Comparison of ENCODE assay signal across 9 cellular contexts in genomic region chr7:132251327-132251659, GRCh38.
DNase-seq lines count a peak whose midpoint lies in the region; ATAC-seq and TF ChIP-seq lines count a peak whose summit lies in the region.
"Had no signal": no experiment of that assay in that cellular context is flagged by ENCODE, and none has a peak within 500 bp of the region (broad histone marks: within the 10 kb centered on the region; RNA-seq: fewer than 3 reads in every experiment).

No MANE protein-coding gene starts in this region.

- H3K27me3 ChIP-seq in mammary epithelial cell (ENCODE audit: insufficient read depth, low read length) (no peaks in the 10 kb centered on the region), left lung (no peaks in the 10 kb centered on the region)

- no peak overlapping the region for H3K4me3 Mint-ChIP-seq in type B pancreatic cell
- no peak overlapping the region for H3K4me3 Mint-ChIP-seq in natural killer cell

- no peak overlapping the region for H3K9ac ChIP-seq in mammary epithelial cell (ENCODE audit: insufficient read depth, low read length)

- no peak overlapping the region for H3K4me3 ChIP-seq in mammary epithelial cell (replicated peaks in 1 of 3; ENCODE audit: insufficient read depth in 1 of 3, low read depth in 2 of 3, low read length in 3 of 3)
- H3K4me3 ChIP-seq in left lung = no peak overlapping the region

- no peak overlapping the region for H3K27ac ChIP-seq in mammary epithelial cell (ENCODE audit: insufficient read depth, low read depth, low read length)
- H3K27ac ChIP-seq in left lung = peak overlapping the region in 1 of 2 donors; percentile 53

- ATAC-seq in left lung (peak; percentile 96), natural killer cell (no peak)

- DNase-seq in NCI-H2081 (lab: John Stamatoyannopoulos, UW) = peak; percentile 15 to 16
- no peak for DNase-seq in NCI-H2081 treated with DMSO at 0.1 percent for 48 hours (lab: John Stamatoyannopoulos, UW)
- peak; percentile 45 for DNase-seq in mammary epithelial cell
- peak; percentile 88 for DNase-seq in left lung
- DNase-seq in type B pancreatic cell (ENCODE audit: extremely low spot score, unreplicated experiment) = no peak
- DNase-seq in natural killer cell = no peak
- DNase-seq in NCI-H1436 (lab: John Stamatoyannopoulos, UW) = no peak
- DNase-seq in 8988T = no peak
- DNase-seq: NCI-H226 had no signal

- H3K9me3 Mint-ChIP-seq in type B pancreatic cell = no peaks in the 10 kb centered on the region
- no peaks in the 10 kb centered on the region for H3K9me3 Mint-ChIP-seq in natural killer cell

- H3K9me3 ChIP-seq in mammary epithelial cell (replicated peaks; ENCODE audit: insufficient read depth, low read length) = no peaks in the 10 kb centered on the region
- no peaks in the 10 kb centered on the region for H3K9me3 ChIP-seq in left lung

- no peaks in the 10 kb centered on the region for H4K20me1 ChIP-seq in mammary epithelial cell (ENCODE audit: insufficient read depth, low read length)

- H3K4me1 ChIP-seq in mammary epithelial cell (ENCODE audit: insufficient read depth, low read length) = peaks cover 24% of the 10 kb centered on the region
- H3K4me1 ChIP-seq in left lung = no peaks in the 10 kb centered on the region

- intact Hi-C loops in mammary epithelial cell (cut with micrococcal nuclease) (loop anchor here (5.0 kb wide), 2 partner anchors 199 to 499 kb away; no protein-coding TSS in a partner anchor), left lung (cut with DNase I) (no loop called here), natural killer cell (cut with micrococcal nuclease) (no loop called here)

- H3K36me3 ChIP-seq in mammary epithelial cell (ENCODE audit: insufficient read depth, low read length) (no peaks in the 10 kb centered on the region), left lung (no peaks in the 10 kb centered on the region)

- H2AFZ ChIP-seq in mammary epithelial cell (ENCODE audit: low read depth, low read length) = no peak overlapping the region

- CTCF ChIA-PET in mammary epithelial cell (lab: Charles Lee; ENCODE audit: low non-redundant PET) = interaction anchor here (1.1 kb wide), 1 partner anchor 12 kb away, joined by 6 read pairs; no protein-coding TSS in a partner anchor

- no TSS peak for BruUV-seq in mammary epithelial cell (replicated peaks; lab: Mats Ljungman, UMichigan)

- H3K79me2 ChIP-seq in mammary epithelial cell (ENCODE audit: insufficient read depth, low read length) = no peaks in the 10 kb centered on the region

- H3K36me3 Mint-ChIP-seq in type B pancreatic cell (no peaks in the 10 kb centered on the region), natural killer cell (no peaks in the 10 kb centered on the region)

- H3K27me3 Mint-ChIP-seq in type B pancreatic cell (peaks cover 4% of the 10 kb centered on the region), natural killer cell (ENCODE audit: low read depth in 2 of 2) (peaks cover 16% of the 10 kb centered on the region in 2 donors)

- WGBS in mammary epithelial cell (ENCODE audit: low coverage, missing lambda C conversion rate) = 5% methylated on average over 5 of the region's 5 CpGs

- peaks cover 36% of the 10 kb centered on the region for H3K4me1 Mint-ChIP-seq in type B pancreatic cell (ENCODE audit: unreplicated experiment)
- H3K4me1 Mint-ChIP-seq in natural killer cell = no peaks in the 10 kb centered on the region

- in situ Hi-C loops in mammary epithelial cell (cut with MboI; ENCODE audit: low sequenced_read_pairs in 2 of 2) = loop anchor here (10.0 kb wide), 1 partner anchor 306 kb away; no protein-coding TSS in a partner anchor

- dilution Hi-C loops in mammary epithelial cell (cut with HindIII; ENCODE audit: low sequenced_read_pairs) = no loop called here

- H3K27ac Mint-ChIP-seq in type B pancreatic cell = peak overlapping the region; percentile 89
- no peak overlapping the region for H3K27ac Mint-ChIP-seq in natural killer cell

- H3K4me2 ChIP-seq in mammary epithelial cell (ENCODE audit: insufficient read depth, low read depth, low read length) = no peak overlapping the region

- TF ChIP-seq CTCF in mammary epithelial cell (conservative IDR thresholded peaks at IDR 0.05 in 1 of 2, IDR thresholded peaks at IDR 0.05 in 1 of 2; ENCODE audit: extremely low read depth in 1 of 2, insufficient read depth in 1 of 2, low read depth in 1 of 2, low read length in 2 of 2) = no peak
- no peak for TF ChIP-seq CTCF in left lung (IDR thresholded peaks at IDR 0.05)
- no peak for TF ChIP-seq CTCF in type B pancreatic cell (conservative IDR thresholded peaks at IDR 0.05)
- TF ChIP-seq CTCF in natural killer cell (IDR thresholded peaks at IDR 0.05) = no peak

Comparison
In these comparisons a context has a peak if more than half of its experiments do, and no peak if none do; other contexts are left out.
1. DNase-seq: peak in NCI-H2081 (2 of 2), mammary epithelial cell (single experiment) and left lung (2 of 2); none in NCI-H2081 treated with DMSO at 0.1 percent for 48 hours (single experiment), type B pancreatic cell (single experiment), natural killer cell (single experiment), NCI-H1436 (single experiment) and 8988T (single experiment).